10 cellular contexts compared by ENCODE assay signal in the genomic region with DNA sequence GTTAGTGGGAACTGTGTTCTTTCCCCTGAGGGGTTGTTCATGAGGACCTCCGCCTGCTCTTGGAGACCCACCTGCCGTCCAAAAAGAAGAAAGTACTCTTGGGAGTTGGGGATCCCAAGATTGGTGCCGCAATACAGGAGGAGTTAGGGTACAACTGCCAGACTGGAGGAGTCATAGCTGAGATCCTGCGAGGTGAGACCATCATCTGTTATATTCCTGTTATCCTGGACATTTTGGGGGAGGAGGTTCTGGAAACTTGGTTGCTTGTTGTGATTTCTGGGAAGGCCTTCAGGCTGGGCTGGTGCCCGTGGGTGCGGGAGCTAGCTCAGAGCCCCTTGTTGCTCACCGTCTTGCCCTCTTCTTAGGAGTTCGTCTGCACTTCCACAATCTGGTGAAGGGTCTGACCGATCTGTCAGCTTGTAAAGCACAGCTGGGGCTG. TPM values are rescaled to one million over a fixed set of nuclear protein-coding genes. Genes with fewer than 3 reads are reported as not detected.
DNase-seq lines count a peak whose midpoint lies in the region; ATAC-seq, FAIRE-seq and TF ChIP-seq lines count a peak whose summit lies in the region.
"Had no signal": no experiment of that assay in that cellular context is flagged by ENCODE, and none has a peak within 500 bp of the region (broad histone marks: within the 10 kb centered on the region; RNA-seq: fewer than 3 reads in every experiment).

No MANE protein-coding gene starts in this region.

- ATAC-seq in CD4-positive, CD25-positive, alpha-beta regulatory T cell (ENCODE audit: low read depth in 2 of 2) = no peak
- ATAC-seq in K562 = no peak
- no peak for ATAC-seq in GM21526 (IDR thresholded peaks at IDR 0.05; ENCODE audit: low FRiP score, unreplicated experiment)

- no TSS peak for BruUV-seq in K562 (replicated peaks; lab: Mats Ljungman, UMichigan)

- CTCF ChIA-PET in K562 (lab: Yijun Ruan, JAX; ENCODE audit: low intra/inter-chr PET ratio) = no interaction called here

- no peaks in the 10 kb centered on the region for H3K27me3 ChIP-seq in CD4-positive, CD25-positive, alpha-beta regulatory T cell (ENCODE audit: control insufficient read depth, insufficient read depth, low read length)
- H3K27me3 ChIP-seq in HUES64 (ENCODE audit: insufficient read depth, low read length) (no peaks in the 10 kb centered on the region), K562 (ENCODE audit: control insufficient read depth in 2 of 2, insufficient read depth in 2 of 2, low read length in 2 of 2) (no peaks in the 10 kb centered on the region), muscle layer of colon (ENCODE audit: control insufficient read depth in 1 of 2, insufficient read depth in 2 of 2, low read length in 2 of 2) (no peaks in the 10 kb centered on the region)

- no peak for TF ChIP-seq RAD21 in K562 (CRISPR knock-in tag; conservative IDR thresholded peaks at IDR 0.05 in 1 of 2, IDR thresholded peaks at IDR 0.05 in 1 of 2)

- peaks cover 42% of the 10 kb centered on the region for H4K20me1 ChIP-seq in K562 (replicated peaks; ENCODE audit: control insufficient read depth, insufficient read depth, low read length)

- no peaks in the 10 kb centered on the region for H3K9me3 ChIP-seq in CD4-positive, CD25-positive, alpha-beta regulatory T cell (ENCODE audit: control insufficient read depth in 2 of 2, low read length in 2 of 2)
- H3K9me3 ChIP-seq in HUES64 (ENCODE audit: insufficient read depth, low read depth, low read length) (no peaks in the 10 kb centered on the region), K562 (replicated peaks; ENCODE audit: control insufficient read depth, insufficient read depth, low read depth, low read length) (no peaks in the 10 kb centered on the region), muscle layer of colon (ENCODE audit: low read length) (no peaks in the 10 kb centered on the region)

- peak overlapping the region in 2 of 3 donors; percentile 46 to 72 for H3K27ac Mint-ChIP-seq in CD4-positive, CD25-positive, alpha-beta regulatory T cell

- no peak for TF ChIP-seq POLR2A in K562 (conservative IDR thresholded peaks at IDR 0.05)

- H2AFZ ChIP-seq in K562 (ENCODE audit: low read depth, low read length) = no peak overlapping the region

- POLR2A ChIA-PET in K562 (lab: Yijun Ruan, JAX) = interaction anchor here (0.6 to 4.1 kb wide), 4 partner anchors 9 to 262 kb away, joined by 3 to 46 read pairs (median 3); a partner anchor contains a TSS

- peak overlapping the region; percentile 97 for H3K4me2 ChIP-seq in K562 (ENCODE audit: insufficient read depth, low read length)

- in situ Hi-C loops in K562 (cut with MboI) = no loop called here

- no peak for TF ChIP-seq EP300 in K562 (IDR thresholded peaks at IDR 0.05; ENCODE audit: low read length)

- H3K4me3 ChIP-seq in CD4-positive, CD25-positive, alpha-beta regulatory T cell (ENCODE audit: low read depth, low read length) = peak overlapping the region; percentile 89
- H3K4me3 ChIP-seq in HUES64 (ENCODE audit: low read length) = peak overlapping the region; percentile 100
- peak overlapping the region; percentile 70 for H3K4me3 ChIP-seq in K562
- peak overlapping the region in 1 of 2 donors; percentile 79 for H3K4me3 ChIP-seq in muscle layer of colon (ENCODE audit: low read depth in 1 of 2, low read length in 2 of 2)

- no peak for TF ChIP-seq CTCF in K562 (IDR thresholded peaks at IDR 0.05 in 2 of 3, conservative IDR thresholded peaks at IDR 0.05 in 1 of 3; ENCODE audit: insufficient read depth in 2 of 3, low read depth in 1 of 3, low read length in 3 of 3)

- H3K9ac ChIP-seq in HUES64 (ENCODE audit: low read depth, low read length) = peak overlapping the region; percentile 100
- peak overlapping the region; percentile 94 to 99 for H3K9ac ChIP-seq in K562 (ENCODE audit: insufficient read depth in 1 of 2, low read depth in 2 of 2, low read length in 2 of 2)
- H3K9ac ChIP-seq in muscle layer of colon (ENCODE audit: low read length) = peak overlapping the region; percentile 17

- peaks cover 15% of the 10 kb centered on the region for H3K9me1 ChIP-seq in K562 (ENCODE audit: control insufficient read depth, insufficient read depth, low read length)

- peaks cover 34% of the 10 kb centered on the region for H3K4me1 ChIP-seq in CD4-positive, CD25-positive, alpha-beta regulatory T cell (ENCODE audit: control insufficient read depth, insufficient read depth, low read length, poor library complexity, severe bottlenecking)
- H3K4me1 ChIP-seq in HUES64 (ENCODE audit: insufficient read depth, low read length) (peaks cover 6% of the 10 kb centered on the region; the same call in 1 of the 2 replicates), K562 (replicated peaks in 1 of 2; ENCODE audit: control insufficient read depth in 2 of 2, insufficient read depth in 2 of 2, low read length in 2 of 2) (peaks cover 19 to 22% of the 10 kb centered on the region in 2 experiments; a peak in 4 of 5 replicates), muscle layer of colon (ENCODE audit: insufficient read depth, low read length) (peaks cover 23% of the 10 kb centered on the region)

- H3K4me1 Mint-ChIP-seq in CD4-positive, CD25-positive, alpha-beta regulatory T cell = peaks cover 9 to 43% (median 18%) of the 10 kb centered on the region in 4 donors

- H3K36me3 ChIP-seq in CD4-positive, CD25-positive, alpha-beta regulatory T cell (ENCODE audit: control insufficient read depth, insufficient read depth, low read length) = peaks cover 54% of the 10 kb centered on the region
- H3K36me3 ChIP-seq in HUES64 (ENCODE audit: insufficient read depth, low read length) (peaks cover 65% of the 10 kb centered on the region), K562 (ENCODE audit: control insufficient read depth, insufficient read depth, low read length) (peaks cover 68% of the 10 kb centered on the region), muscle layer of colon (ENCODE audit: insufficient read depth, low read length) (peaks cover 55% of the 10 kb centered on the region)

- no peaks in the 10 kb centered on the region for H3K27me3 Mint-ChIP-seq in CD4-positive, CD25-positive, alpha-beta regulatory T cell

- peaks cover 40% of the 10 kb centered on the region for H3K36me3 Mint-ChIP-seq in CD4-positive, CD25-positive, alpha-beta regulatory T cell

- 95% methylated on average over 9 of the region's 9 CpGs for WGBS in HUES64
- 32% methylated on average over 8 of the region's 9 CpGs for WGBS in K562 (ENCODE audit: insufficient coverage, low coverage, missing lambda C conversion rate)

- no peak for DNase-seq in CD4-positive, CD25-positive, alpha-beta regulatory T cell
- DNase-seq in K562 (ENCODE audit: extremely low read depth in 1 of 4, low spot score in 3 of 4) = no peak
- DNase-seq in NCI-H446 (lab: John Stamatoyannopoulos, UW) = no peak
- no peak for DNase-seq in SIG-M5 (lab: John Stamatoyannopoulos, UW)
- DNase-seq in Ammon's horn (ENCODE audit: low spot score) = no peak
- DNase-seq: islet precursor cell, NCI-H2171 treated with DMSO at 0.1 percent for 48 hours had no signal

- no peak overlapping the region for H3K27ac ChIP-seq in CD4-positive, CD25-positive, alpha-beta regulatory T cell (ENCODE audit: insufficient read depth, low read length, poor library complexity, severe bottlenecking)
- H3K27ac ChIP-seq in HUES64 (ENCODE audit: low read depth, low read length) (no peak overlapping the region; the same call in 1 of the 2 replicates), K562 (ENCODE audit: extremely low read depth, low read depth, low read length) (peak overlapping the region; percentile 55; the same call in 1 of the 3 replicates), muscle layer of colon (ENCODE audit: low read depth, low read length) (no peak overlapping the region)

- H3K4me3 Mint-ChIP-seq in CD4-positive, CD25-positive, alpha-beta regulatory T cell = peak overlapping the region; percentile 91 to 93 (median 92)

- FAIRE-seq in K562 (lab: Jason Lieb, UNC) = no peak

- H3K79me2 ChIP-seq in K562 (ENCODE audit: control insufficient read depth, insufficient read depth, low read length) = peaks cover 60% of the 10 kb centered on the region

- H3K9me3 Mint-ChIP-seq in CD4-positive, CD25-positive, alpha-beta regulatory T cell = no peaks in the 10 kb centered on the region

- intact Hi-C loops in K562 (cut with micrococcal nuclease) = loop anchor here (5.0 kb wide), 2 partner anchors 127 to 187 kb away; no protein-coding TSS in a partner anchor

RNA-seq across cellular contexts. Expression of a gene that starts 2.0 kb away (rescaled TPM):
- 249 TPM for total RNA-seq in CD4-positive, CD25-positive, alpha-beta regulatory T cell
- polyA plus RNA-seq in CD4-positive, CD25-positive, alpha-beta regulatory T cell = 100 to 1,000 TPM in 3 of 4 donors, 10 to 100 TPM in 1; 91.8 to 106 (median 103) TPM
- 481 TPM for polyA plus RNA-seq in HUES64 (2013, experiment 1 of 2)
- polyA plus RNA-seq in HUES64 (2013, experiment 2 of 2) = 421 TPM
- 996 and 1,662 TPM in 2 replicates for total RNA-seq in K562 (2011; cell fraction: chromatin; rRNA removed; ENCODE audit: low replicate concordance)
- total RNA-seq in K562 (2011; cell fraction: nucleolus; rRNA removed) = 1,111 and 1,184 TPM in 2 replicates
- 825 and 908 TPM in 2 replicates for total RNA-seq in K562 (2011; cell fraction: nucleoplasm; rRNA removed)
- total RNA-seq in K562 (2014; rRNA removed) (528 and 570 TPM in 2 replicates), K562 (2014; rRNA removed; fragmentation: Illumina TruSeq; extraction: Trizol) (581 and 590 TPM in 2 replicates), K562 (2015; rRNA removed; fragmentation: Illumina TruSeq; extraction: Trizol) (631 and 697 TPM in 2 replicates), K562 (2021) (393 and 397 TPM in 2 replicates)
- polyA plus RNA-seq in K562 (2011; rRNA removed) (376 and 404 TPM in 2 replicates), K562 (2014; fragmentation: Illumina TruSeq; extraction: Trizol) (441 and 482 TPM in 2 replicates), K562 (2014; fragmentation: Nextera tagmentation; extraction: Ambion mirVana) (100 to 1,000 TPM; 295 to 439 TPM), K562 (2014; rRNA removed) (427 and 428 TPM in 2 replicates)
- 226 and 291 TPM in 2 replicates for polyA plus RNA-seq in K562 (2011; cell fraction: cytosol; rRNA removed)
- 1,530 and 1,680 TPM in 2 replicates for polyA plus RNA-seq in K562 (2011; cell fraction: nucleus; rRNA removed)
- 190 and 399 TPM in 2 replicates for polyA plus RNA-seq in K562 (2012)
- 583 and 607 TPM in 2 replicates for polyA minus RNA-seq in K562 (2011; rRNA and poly(A)+ RNA removed)
- 235 and 353 TPM in 2 replicates for polyA minus RNA-seq in K562 (2011; cell fraction: cytosol; rRNA and poly(A)+ RNA removed)
- polyA minus RNA-seq in K562 (2011; cell fraction: nucleus; rRNA and poly(A)+ RNA removed) = 490 and 782 TPM in 2 replicates

RNA-seq across cellular contexts. Expression of a gene that starts 9.6 kb away (rescaled TPM):
- total RNA-seq in CD4-positive, CD25-positive, alpha-beta regulatory T cell = 113 TPM
- polyA plus RNA-seq in CD4-positive, CD25-positive, alpha-beta regulatory T cell = 100 to 1,000 TPM; 106 to 117 (median 110) TPM
- 75.7 TPM for polyA plus RNA-seq in HUES64 (2013, experiment 1 of 2)
- polyA plus RNA-seq in HUES64 (2013, experiment 2 of 2) = 74.6 TPM
- total RNA-seq in K562 (2011; cell fraction: chromatin; rRNA removed; ENCODE audit: low replicate concordance) = 210 and 456 TPM in 2 replicates
- 264 and 268 TPM in 2 replicates for total RNA-seq in K562 (2011; cell fraction: nucleolus; rRNA removed)
- total RNA-seq in K562 (2011; cell fraction: nucleoplasm; rRNA removed) = 232 and 256 TPM in 2 replicates
- 168 and 199 TPM in 2 replicates for total RNA-seq in K562 (2014; rRNA removed)
- 122 and 130 TPM in 2 replicates for total RNA-seq in K562 (2014; rRNA removed; fragmentation: Illumina TruSeq; extraction: Trizol)
- total RNA-seq in K562 (2015; rRNA removed; fragmentation: Illumina TruSeq; extraction: Trizol) = 130 and 133 TPM in 2 replicates
- 148 and 157 TPM in 2 replicates for total RNA-seq in K562 (2021)
- 224 and 343 TPM in 2 replicates for polyA plus RNA-seq in K562 (2011; rRNA removed)
- 241 and 417 TPM in 2 replicates for polyA plus RNA-seq in K562 (2011; cell fraction: cytosol; rRNA removed)
- polyA plus RNA-seq in K562 (2011; cell fraction: nucleus; rRNA removed) = 535 and 1,075 TPM in 2 replicates
- polyA plus RNA-seq in K562 (2012) = 97.1 and 153 TPM in 2 replicates
- 151 and 155 TPM in 2 replicates for polyA plus RNA-seq in K562 (2014; fragmentation: Illumina TruSeq; extraction: Trizol)
- 10 to 100 TPM; 91.7 to 92.3 TPM for polyA plus RNA-seq in K562 (2014; fragmentation: Nextera tagmentation; extraction: Ambion mirVana)
- 196 and 222 TPM in 2 replicates for polyA plus RNA-seq in K562 (2014; rRNA removed)
- 242 and 358 TPM in 2 replicates for polyA minus RNA-seq in K562 (2011; rRNA and poly(A)+ RNA removed)
- 91.2 and 115 TPM in 2 replicates for polyA minus RNA-seq in K562 (2011; cell fraction: cytosol; rRNA and poly(A)+ RNA removed)
- 85.5 and 190 TPM in 2 replicates for polyA minus RNA-seq in K562 (2011; cell fraction: nucleus; rRNA and poly(A)+ RNA removed)

RNA-seq across cellular contexts. Expression of a gene that starts 38.2 kb away (rescaled TPM):
- 1.8 TPM for total RNA-seq in CD4-positive, CD25-positive, alpha-beta regulatory T cell
- polyA plus RNA-seq in CD4-positive, CD25-positive, alpha-beta regulatory T cell = under 1 TPM in 2 of 4 donors, not detected in 2; 0.36 to 0.76 TPM
- 1.3 TPM for polyA plus RNA-seq in HUES64 (2013, experiment 1 of 2)
- polyA plus RNA-seq in HUES64 (2013, experiment 2 of 2) = 3.4 TPM
- 0.25 and 0.62 TPM in 2 replicates for total RNA-seq in K562 (2011; cell fraction: chromatin; rRNA removed; ENCODE audit: low replicate concordance)
- total RNA-seq in K562 (2011; cell fraction: nucleolus; rRNA removed) = 0.17 and 0.39 TPM in 2 replicates
- total RNA-seq in K562 (2011; cell fraction: nucleoplasm; rRNA removed) = not detected in 2 replicates
- total RNA-seq in K562 (2014; rRNA removed) = 0.09 TPM in 1 of 2 replicates, not detected in the other
- not detected in 2 replicates for total RNA-seq in K562 (2014; rRNA removed; fragmentation: Illumina TruSeq; extraction: Trizol)
- total RNA-seq in K562 (2015; rRNA removed; fragmentation: Illumina TruSeq; extraction: Trizol) = not detected in 2 replicates
- total RNA-seq in K562 (2021) = not detected in 2 replicates
- 0.04 TPM in 1 of 2 replicates, not detected in the other for polyA plus RNA-seq in K562 (2011; rRNA removed)
- 0.03 and 0.16 TPM in 2 replicates for polyA plus RNA-seq in K562 (2011; cell fraction: cytosol; rRNA removed)
- 0.21 and 0.34 TPM in 2 replicates for polyA plus RNA-seq in K562 (2011; cell fraction: nucleus; rRNA removed)
- 0.32 TPM in 1 of 2 replicates, not detected in the other for polyA plus RNA-seq in K562 (2012)
- not detected in 2 replicates for polyA plus RNA-seq in K562 (2014; fragmentation: Illumina TruSeq; extraction: Trizol)
- not detected for polyA plus RNA-seq in K562 (2014; fragmentation: Nextera tagmentation; extraction: Ambion mirVana)
- not detected in 2 replicates for polyA plus RNA-seq in K562 (2014; rRNA removed)
- polyA minus RNA-seq in K562 (2011; rRNA and poly(A)+ RNA removed) = not detected in 2 replicates
- not detected in 2 replicates for polyA minus RNA-seq in K562 (2011; cell fraction: cytosol; rRNA and poly(A)+ RNA removed)
- 0.22 TPM in 1 of 2 replicates, not detected in the other for polyA minus RNA-seq in K562 (2011; cell fraction: nucleus; rRNA and poly(A)+ RNA removed)

Comparison
In these comparisons a context has a peak if more than half of its experiments do, and no peak if none do; other contexts are left out.
1. H3K9ac ChIP-seq: peak in every context shown above with its lines; median percentile 100 in HUES64; 96 in K562; 17 in muscle layer of colon.